1 cellular context compared by ENCODE assay signal in the genomic region with DNA sequence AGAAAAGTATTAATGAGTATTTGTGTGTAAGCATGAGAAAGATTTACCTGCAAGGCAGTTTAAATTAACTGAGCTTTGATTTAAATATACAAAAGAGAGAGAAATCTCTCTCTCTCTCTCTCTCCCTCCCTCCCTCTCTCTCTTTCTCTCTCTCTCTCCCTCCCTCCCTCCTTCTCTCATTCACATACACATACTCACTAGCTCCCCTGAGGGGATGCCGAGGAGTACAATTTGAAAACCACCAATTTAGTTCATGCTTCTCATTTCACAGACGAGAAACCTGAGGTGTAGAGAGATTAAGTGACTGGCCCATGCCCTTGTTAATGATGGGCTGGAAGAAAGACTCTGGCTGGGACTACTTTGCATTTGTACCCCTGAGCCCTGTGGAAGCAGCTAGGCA.
TF ChIP-seq lines count a peak whose summit lies in the region.

No MANE protein-coding gene starts in this region.

TF ChIP-seq in HCT116, 20 proteins besides CTCF, POLR2A, EP300 and RAD21 (continued from another document):
- TF ChIP-seq ZBTB33 (IDR thresholded peaks at IDR 0.05; ENCODE audit: extremely low read depth, insufficient replicate concordance, low read length) (no peak), SP1 (IDR thresholded peaks at IDR 0.05; ENCODE audit: low read depth) (no peak), EZH2phosphoT487 (IDR thresholded peaks at IDR 0.05; ENCODE audit: borderline replicate concordance) (no peak), ZNF274 (IDR thresholded peaks at IDR 0.05; ENCODE audit: low read depth, low read length) (no peak), SIN3A (IDR thresholded peaks at IDR 0.05; ENCODE audit: low read depth) (no peak), TCF7L2 (IDR thresholded peaks at IDR 0.05; ENCODE audit: borderline replicate concordance, extremely low read depth, insufficient read depth, insufficient read length) (no peak), JUND (IDR thresholded peaks at IDR 0.05) (no peak), ZFX (IDR thresholded peaks at IDR 0.05) (no peak)
